9 cellular contexts compared by ENCODE assay signal in the genomic region with DNA sequence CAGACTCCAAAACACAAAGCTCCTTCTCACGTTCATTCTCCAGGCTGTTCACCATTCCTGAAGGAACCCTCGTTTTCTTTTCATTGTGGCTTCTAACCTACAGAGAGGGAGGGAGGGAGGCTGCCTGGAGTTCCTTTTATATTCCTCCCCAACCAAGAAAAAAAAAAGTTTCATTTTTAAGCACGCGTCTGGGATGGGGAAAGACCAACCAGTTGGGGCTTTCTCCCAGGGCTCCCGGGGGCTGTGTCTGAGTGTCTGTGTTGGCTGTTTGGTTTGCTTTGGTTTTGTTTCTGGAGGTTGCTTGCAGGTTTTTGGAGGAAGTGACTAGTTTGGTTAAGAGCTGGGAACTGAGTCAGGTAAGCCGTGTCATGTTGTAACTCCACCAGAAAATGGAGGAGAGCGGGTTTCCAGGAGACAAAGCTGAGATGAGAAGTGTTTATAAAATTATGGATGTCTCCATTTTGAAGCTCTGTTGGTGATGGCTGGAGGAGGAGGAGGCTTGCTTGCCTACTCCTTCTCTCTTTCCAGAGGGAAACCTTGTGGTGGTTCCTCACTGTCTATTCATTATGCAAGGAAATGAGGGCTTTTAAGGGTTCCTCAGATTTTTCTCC. TPM values are rescaled to one million over a fixed set of nuclear protein-coding genes. Genes with fewer than 3 reads are reported as not detected.
DNase-seq lines count a peak whose midpoint lies in the region; ATAC-seq and TF ChIP-seq lines count a peak whose summit lies in the region.
"Had no signal": no experiment of that assay in that cellular context is flagged by ENCODE, and none has a peak within 500 bp of the region (broad histone marks: within the 10 kb centered on the region; RNA-seq: fewer than 3 reads in every experiment).

No MANE protein-coding gene starts in this region.

- DNase-seq in DMS153 treated with DMSO at 0.1 percent for 48 hours (lab: John Stamatoyannopoulos, UW; ENCODE audit: unreplicated experiment) (peak; percentile 41), DMS153 (lab: John Stamatoyannopoulos, UW) (no peak), RWPE1 (ENCODE audit: low spot score) (peak; percentile 45), fibroblast of pulmonary artery (ENCODE audit: low read depth) (peak; percentile 57), osteocyte (ENCODE audit: extremely low spot score, unreplicated experiment) (no peak), MV-4-11 (lab: John Stamatoyannopoulos, UW) (no peak), inferior parietal cortex (ENCODE audit: extremely low spot score) (no peak)

- POLR2A ChIA-PET in RWPE1 (lab: Yijun Ruan, JAX; ENCODE audit: low non-redundant PET), result interaction anchor here (0.6 to 1.1 kb wide), 2 partner anchors 22 to 428 kb away, joined by 3 to 24 read pairs; no protein-coding TSS in a partner anchor

- no peak for TF ChIP-seq CTCF in RWPE1 (conservative IDR thresholded peaks at IDR 0.05; ENCODE audit: low read depth)
- TF ChIP-seq CTCF in fibroblast of pulmonary artery (IDR thresholded peaks at IDR 0.05; ENCODE audit: low read length, missing control alignments), result no peak
- TF ChIP-seq CTCF in osteocyte (IDR thresholded peaks at IDR 0.05), result no peak

- no peaks in the 10 kb centered on the region for H3K27me3 Mint-ChIP-seq in osteocyte (ENCODE audit: unreplicated experiment)

- peak overlapping the region; percentile 85 for H3K4me3 ChIP-seq in fibroblast of pulmonary artery (replicated peaks; ENCODE audit: low read depth, low read length)

- no peak for ATAC-seq in HG02623 (IDR thresholded peaks at IDR 0.05; ENCODE audit: unreplicated experiment)

- peak overlapping the region; percentile 88 for H3K27ac ChIP-seq in RWPE1
- H3K27ac ChIP-seq: 22Rv1 had no signal

- no peaks in the 10 kb centered on the region for H3K36me3 Mint-ChIP-seq in osteocyte (ENCODE audit: unreplicated experiment)

- peak overlapping the region; percentile 98 for H3K4me3 Mint-ChIP-seq in osteocyte (ENCODE audit: unreplicated experiment)

- H3K27ac Mint-ChIP-seq in osteocyte (ENCODE audit: unreplicated experiment), result peak overlapping the region; percentile 95

- H3K9me3 Mint-ChIP-seq in osteocyte (ENCODE audit: unreplicated experiment), result no peaks in the 10 kb centered on the region

- CTCF ChIA-PET in RWPE1 (lab: Yijun Ruan, JAX), result interaction anchor here (0.6 to 1.5 kb wide), 5 partner anchors 12 to 1168 kb away, joined by 3 to 6 read pairs (median 3); no protein-coding TSS in a partner anchor

- H3K4me1 Mint-ChIP-seq in osteocyte (ENCODE audit: unreplicated experiment), result peaks cover 57% of the 10 kb centered on the region

RNA-seq across cellular contexts. Expression of gene ZNF462, which starts 1.7 kb away (rescaled TPM):
- total RNA-seq in osteocyte, result 55.0 and 57.3 TPM in 2 replicates

Comparison
In these comparisons a context has a peak if more than half of its experiments do, and no peak if none do; other contexts are left out.
1. DNase-seq: peak in DMS153 treated with DMSO at 0.1 percent for 48 hours (single experiment), RWPE1 (single experiment) and fibroblast of pulmonary artery (single experiment); none in DMS153 (single experiment), osteocyte (single experiment), MV-4-11 (single experiment) and inferior parietal cortex (single experiment).